In the genomic region with DNA sequence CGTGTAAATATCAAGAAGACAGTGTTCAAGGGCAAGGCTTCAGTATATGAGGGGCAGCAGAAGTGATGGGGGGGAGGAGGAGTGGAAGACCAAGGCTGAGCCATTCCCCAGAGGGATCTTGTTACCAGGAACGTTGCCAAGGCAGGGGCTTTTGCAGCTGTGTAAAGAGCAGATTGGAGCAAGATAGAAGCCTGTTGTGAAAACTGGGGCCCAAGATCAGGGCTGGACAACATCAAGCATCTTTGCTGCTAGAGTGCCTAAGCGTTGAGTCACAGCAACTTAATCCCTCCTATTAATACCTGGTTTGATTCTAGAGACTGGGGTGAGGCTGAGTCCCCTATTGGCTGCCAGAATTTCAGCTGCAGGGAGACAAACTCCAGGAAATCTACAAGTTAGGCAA, we compare ENCODE assay signal across 1 cellular context.
TF ChIP-seq lines count a peak whose summit lies in the region.

No MANE protein-coding gene starts in this region.

TF ChIP-seq in IMR-90, 13 proteins besides CTCF, POLR2A, EP300 and RAD21:
- TF ChIP-seq MAZ (IDR thresholded peaks at IDR 0.05; ENCODE audit: borderline replicate concordance, low read depth, low read length) (no peak), CEBPB (IDR thresholded peaks at IDR 0.05; ENCODE audit: low read depth, low read length) (no peak)
